ENCODE assay signal across 16 cellular contexts in genomic region chr2:180695570-180695969, GRCh38.
"Had no signal": no experiment of that assay in that cellular context is flagged by ENCODE, and none has a peak within 500 bp of the region (broad histone marks: within the 10 kb centered on the region; RNA-seq: fewer than 3 reads in every experiment).

No MANE protein-coding gene starts in this region.

- H3K27ac ChIP-seq: breast epithelium, skin epidermis, suprapubic skin had no signal

- H3K27me3 ChIP-seq: breast epithelium, suprapubic skin had no signal

- H3K9me3 ChIP-seq: breast epithelium, suprapubic skin had no signal

- DNase-seq: activated naive CD4-positive, alpha-beta T cell treated with Interleukin-2 at 50 U/mL for 16 hours; activated T-cell treated with anti-CD3 and anti-CD28 coated beads for 4 hours; aorta; cerebellar nuclear complex; effector memory CD4-positive, alpha-beta T cell; islet precursor cell; left ventricle myocardium superior; natural killer cell; nucleus accumbens; T-helper 9 cell; trophoblast cell had no signal

- H3K4me1 ChIP-seq: breast epithelium had no signal

- H3K4me3 ChIP-seq: breast epithelium, skin epidermis, suprapubic skin had no signal

- H3K36me3 ChIP-seq: breast epithelium, suprapubic skin had no signal

- ATAC-seq: activated CD4-positive, CD25-positive, alpha-beta regulatory T cell treated with anti-CD3 and anti-CD28 coated beads, Interleukin-2, amount 50 U/mL, for 24 hours; activated T-helper 17 cell treated with anti-CD3 and anti-CD28 coated beads, Interleukin-2, amount 50 U/mL, for 72 hours; left ventricle myocardium superior; natural killer cell had no signal
